ENCODE assay signal across 18 cellular contexts in the genomic region with DNA sequence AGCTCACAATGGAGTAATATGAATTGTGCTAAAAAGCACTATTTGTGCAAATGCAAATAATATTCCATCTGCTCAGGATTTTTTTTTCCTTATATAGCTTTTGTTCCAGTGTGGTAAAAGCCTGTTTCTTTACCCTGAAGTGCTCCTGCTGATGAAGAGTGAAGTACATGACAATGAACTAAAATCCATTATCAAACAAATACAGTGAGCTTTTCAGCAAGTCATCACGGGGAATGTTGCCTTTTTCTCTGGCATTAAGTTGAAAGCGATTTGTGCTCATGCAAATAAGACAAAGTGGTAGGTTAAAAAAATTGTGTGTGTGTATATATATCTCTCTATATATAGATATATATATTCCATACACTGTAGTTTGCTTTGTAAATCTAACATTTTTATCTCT. TPM values are rescaled to one million over a fixed set of nuclear protein-coding genes. Genes with fewer than 3 reads are reported as not detected.
"Had no signal": no experiment of that assay in that cellular context is flagged by ENCODE, and none has a peak within 500 bp of the region (broad histone marks: within the 10 kb centered on the region; RNA-seq: fewer than 3 reads in every experiment).

No MANE protein-coding gene starts in this region.

- H3K36me3 ChIP-seq: esophagus squamous epithelium, neutrophil, spleen, transverse colon had no signal

- H3K27ac ChIP-seq: esophagus squamous epithelium, neutrophil, spleen, transverse colon had no signal

- H3K4me1 ChIP-seq: esophagus squamous epithelium, transverse colon had no signal

- ATAC-seq: activated CD8-positive, alpha-beta T cell treated with anti-CD3 and anti-CD28 coated beads, Interleukin-2, amount 10 ng/mL, durations not matched to agents 7 days and 5 days; naive thymus-derived CD4-positive, alpha-beta T cell; sciatic nerve; stimulated activated memory B cell treated with anti-CD40 and anti-IgM and Interleukin-4, amounts not matched to agents 10 μg/mL and 1 μg/mL and 100 μg/mL, for 72 hours had no signal

- H3K9me3 ChIP-seq: esophagus squamous epithelium, neutrophil, transverse colon had no signal

- H3K4me3 ChIP-seq: esophagus squamous epithelium, spleen, transverse colon had no signal

- DNase-seq: activated CD4-positive, alpha-beta T cell treated with anti-CD3 and anti-CD28 coated beads for 1 hour; activated CD8-positive, alpha-beta memory T cell treated with anti-CD3 and anti-CD28 coated beads, Interleukin-2, amount 50 U/mL, for 48 hours; activated CD8-positive, alpha-beta T cell treated with anti-CD3 and anti-CD28 coated beads, Interleukin-2, amount 10 ng/mL, durations not matched to agents 7 days and 5 days; activated naive CD8-positive, alpha-beta T cell treated with anti-CD3 and anti-CD28 coated beads, Interleukin-2, amount 10 ng/mL, durations not matched to agents 7 days and 5 days; aorta; esophagus squamous epithelium; foreskin fibroblast; glutamatergic neuron; naive thymus-derived CD4-positive, alpha-beta T cell; spleen; stimulated activated CD4-positive, alpha-beta T cell treated with anti-CD3 and anti-CD28 coated beads, Interleukin-1b, Interleukin-23, amount 100 ng/mL, for 48 hours; transverse colon had no signal

- H3K27me3 ChIP-seq: esophagus squamous epithelium, neutrophil, transverse colon had no signal

RNA-seq across cellular contexts. Expression of a gene that starts 28.6 kb away (rescaled TPM):
- total RNA-seq: activated CD8-positive, alpha-beta T cell treated with anti-CD3 and anti-CD28 coated beads, Interleukin-2, amount 10 ng/mL, durations not matched to agents 7 days and 5 days; activated naive CD8-positive, alpha-beta T cell treated with anti-CD3 and anti-CD28 coated beads, Interleukin-2, amount 10 ng/mL, durations not matched to agents 7 days and 5 days; esophagus squamous epithelium; lung microvascular endothelial cell; mononuclear cell; naive thymus-derived CD4-positive, alpha-beta T cell; T-helper 2 cell treated with Interferon-gamma antibody and Interleukin-4, amounts not matched to agents 100 ng/mL and 5 ng/mL, for 36 hours had no signal
- polyA plus RNA-seq: aorta; naive thymus-derived CD4-positive, alpha-beta T cell had no signal
